In the genomic region with DNA sequence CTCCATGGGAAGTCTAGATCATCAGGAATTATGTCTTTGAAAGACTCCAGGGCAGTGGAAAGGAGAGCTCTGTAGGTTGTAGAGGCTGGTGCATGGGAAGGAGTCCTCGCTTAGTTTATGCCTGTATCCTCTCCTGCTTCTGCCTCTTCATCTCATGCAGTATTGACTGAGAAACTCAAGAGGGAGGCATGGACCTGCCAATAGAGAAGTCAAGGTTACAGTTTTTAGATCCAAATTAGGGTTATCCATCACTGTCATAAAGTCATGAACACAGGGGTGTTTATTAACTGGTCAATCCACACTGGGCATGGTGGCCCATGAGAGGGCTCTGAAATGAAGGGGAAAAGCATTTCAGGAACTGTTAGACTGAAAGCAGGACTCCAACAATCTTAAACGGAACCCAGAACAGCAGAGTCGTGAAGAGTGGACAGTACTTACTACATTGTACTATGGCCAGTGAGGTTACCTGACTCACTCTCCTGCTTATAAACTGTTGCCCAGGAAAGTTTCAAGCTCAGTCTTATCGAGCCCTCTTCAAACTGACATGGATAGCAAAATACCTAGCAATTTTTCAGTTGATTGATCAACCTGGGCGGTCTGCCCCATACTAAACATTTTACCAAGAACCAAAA, we compare ENCODE assay signal across 8 cellular contexts. TPM values are rescaled to one million over a fixed set of nuclear protein-coding genes. Genes with fewer than 3 reads are reported as not detected.
A peak's percentile ranks its signal among the peaks of the same experiment; 100 is the strongest.
DNase-seq lines count a peak whose midpoint lies in the region; ATAC-seq and TF ChIP-seq lines count a peak whose summit lies in the region.
"Had no signal": no experiment of that assay in that cellular context is flagged by ENCODE, and none has a peak within 500 bp of the region (broad histone marks: within the 10 kb centered on the region; RNA-seq: fewer than 3 reads in every experiment).

No MANE protein-coding gene starts in this region.

- intact Hi-C loops in left colon (cut with DNase I, micrococcal nuclease): no loop called here

- TF ChIP-seq CTCF in LNCaP clone FGC (IDR thresholded peaks at IDR 0.05; ENCODE audit: control insufficient read depth, extremely low read depth, insufficient read depth): peak; percentile 49

- no peak for DNase-seq in LNCaP clone FGC (ENCODE audit: low read depth)
- DNase-seq in left colon: no peak
- no peak for DNase-seq in NCI-H510A treated with DMSO at 0.1 percent for 48 hours (lab: John Stamatoyannopoulos, UW)
- no peak for DNase-seq in activated CD4-positive, alpha-beta T cell treated with anti-CD3 and anti-CD28 coated beads for 48 hours
- no peak for DNase-seq in activated gamma-delta T cell (lab: John Stamatoyannopoulos, UW)
- DNase-seq: HCEC 1CT had no signal

- H3K4me3 ChIP-seq in LNCaP clone FGC (ENCODE audit: low read depth, low read length): no peak overlapping the region

- ATAC-seq in GM18498 (IDR thresholded peaks at IDR 0.05; ENCODE audit: unreplicated experiment) (peak; percentile 75), GM21529 (IDR thresholded peaks at IDR 0.05; ENCODE audit: unreplicated experiment) (peak; percentile 76), left colon (peak; percentile 80)

RNA-seq across cellular contexts. Expression of gene DHRS7, which starts 30.1 kb away (rescaled TPM):
- 10 to 100 TPM; 80.8 to 90.9 TPM for total RNA-seq in left colon

RNA-seq across cellular contexts. Expression of gene PPM1A, which starts 53.7 kb away (rescaled TPM):
- 100 to 1,000 TPM; 115 to 134 TPM for total RNA-seq in left colon
